9 cellular contexts compared by ENCODE assay signal in genomic region chr6:87301277-87301676, GRCh38. TPM values are rescaled to one million over a fixed set of nuclear protein-coding genes. Genes with fewer than 3 reads are reported as not detected.
"Had no signal": no experiment of that assay in that cellular context is flagged by ENCODE, and none has a peak within 500 bp of the region (broad histone marks: within the 10 kb centered on the region; RNA-seq: fewer than 3 reads in every experiment).

No MANE protein-coding gene starts in this region.

RNA-seq across cellular contexts. Expression of gene GJB7, which starts 27.8 kb away (rescaled TPM):
- total RNA-seq: OCI-LY7, PC-9, Peyer's patch, Right ventricle myocardium inferior, Right ventricle myocardium superior, RPMI7951, SJCRH30, SJSA1, SK-MEL-5 had no signal
